Comparison of ENCODE assay signal across 8 cellular contexts in the genomic region with DNA sequence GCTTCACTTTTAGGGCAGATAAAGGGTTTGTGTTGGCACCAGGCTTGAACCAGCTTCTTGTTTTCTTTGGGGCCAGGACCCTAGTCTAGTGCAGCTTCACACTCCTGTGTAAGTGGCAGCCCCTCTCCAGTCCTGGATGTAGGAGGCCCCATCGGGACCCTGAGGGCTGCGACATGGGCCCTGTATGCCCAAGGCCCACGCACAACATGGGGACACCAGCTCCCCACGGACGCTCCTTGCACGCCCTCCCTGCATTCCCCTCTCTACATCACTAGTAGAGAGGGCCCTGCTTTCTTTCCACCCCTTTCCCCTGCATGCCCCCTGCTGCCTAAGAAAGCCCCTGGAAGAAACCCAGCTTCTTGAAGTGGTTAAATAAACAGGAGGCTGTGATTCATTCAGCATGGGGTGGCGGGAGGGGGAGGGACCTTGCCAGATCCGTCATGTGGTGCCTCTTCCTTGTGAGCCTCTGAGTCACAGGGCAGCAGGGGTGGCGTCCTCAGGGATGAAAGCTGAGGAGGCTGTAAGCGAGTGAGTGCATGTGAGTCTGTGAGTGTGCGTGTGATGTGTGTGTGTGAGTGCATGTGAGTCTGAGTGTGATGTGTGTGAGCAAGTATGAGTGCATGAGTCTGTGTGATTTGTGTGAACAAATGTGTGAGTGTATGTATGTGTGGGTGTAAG. TPM values are rescaled to one million over a fixed set of nuclear protein-coding genes. Genes with fewer than 3 reads are reported as not detected.
DNase-seq lines count a peak whose midpoint lies in the region; ATAC-seq and TF ChIP-seq lines count a peak whose summit lies in the region.

No MANE protein-coding gene starts in this region.

- peak overlapping the region; percentile 83 for H3K27ac ChIP-seq in IMR-90 (ENCODE audit: insufficient read depth, low read length)

- peak overlapping the region; percentile 98 for H4K91ac ChIP-seq in IMR-90 (ENCODE audit: insufficient read depth, low read depth, low read length)

- H3K18ac ChIP-seq in IMR-90 (ENCODE audit: low read depth, low read length): peak overlapping the region; percentile 81

- peak overlapping the region; percentile 76 for H4K5ac ChIP-seq in IMR-90 (ENCODE audit: low read depth, low read length)

- ATAC-seq in IMR-90 (ENCODE audit: low read depth): peak; percentile 97
- ATAC-seq in GM18909 (IDR thresholded peaks at IDR 0.05; ENCODE audit: poor library complexity, unreplicated experiment): no peak

- dilution Hi-C loops in IMR-90 (cut with HindIII; ENCODE audit: low sequenced_read_pairs, unreplicated experiment): no loop called here

- no peaks in the 10 kb centered on the region for H3K36me3 ChIP-seq in IMR-90 (ENCODE audit: control insufficient read depth, insufficient read depth, low read length)

- peak overlapping the region; percentile 91 for H2BK20ac ChIP-seq in IMR-90 (ENCODE audit: low read depth, low read length)

- peak overlapping the region; percentile 37; the same call in 1 of the 2 replicates for H3K56ac ChIP-seq in IMR-90 (ENCODE audit: extremely low read depth, insufficient read depth, low read length)

- peak overlapping the region; percentile 18 for H3K9ac ChIP-seq in IMR-90 (ENCODE audit: low read depth, low read length)

- H3K9me3 ChIP-seq in IMR-90 (ENCODE audit: control insufficient read depth, insufficient read depth, low read length): no peaks in the 10 kb centered on the region; the same call in 1 of the 2 replicates

- BruUV-seq in IMR-90 (replicated peaks; lab: Mats Ljungman, UMichigan): no TSS peak

- peak overlapping the region; percentile 68 for H2AFZ ChIP-seq in IMR-90 (replicated peaks; ENCODE audit: low read length, poor library complexity)

- peak overlapping the region; percentile 84 for H2AK9ac ChIP-seq in IMR-90 (replicated peaks; ENCODE audit: low read depth, low read length, poor library complexity)

- CTCF ChIA-PET in IMR-90 (lab: Yijun Ruan, JAX): interaction anchor here (0.8 kb wide), 1 partner anchor 645 kb away, joined by 3 read pairs; no protein-coding TSS in a partner anchor

- H2BK5ac ChIP-seq in IMR-90 (ENCODE audit: low read depth, low read length, poor library complexity, severe bottlenecking): peak overlapping the region; percentile 92

- H2BK15ac ChIP-seq in IMR-90 (ENCODE audit: low read depth, low read length): peak overlapping the region; percentile 95; the same call in 2 of the 3 replicates

- peak overlapping the region; percentile 95 for H3K14ac ChIP-seq in IMR-90 (replicated peaks; ENCODE audit: low read depth, low read length)

- TF ChIP-seq CTCF in IMR-90 (conservative IDR thresholded peaks at IDR 0.05; ENCODE audit: low read depth, low read length): peak; percentile 25; the same call in 1 of the 2 replicates

- no peaks in the 10 kb centered on the region for H4K20me1 ChIP-seq in IMR-90 (ENCODE audit: insufficient read depth, low read length)

- peak overlapping the region; percentile 9; the same call in 1 of the 2 replicates for H3K4me2 ChIP-seq in IMR-90 (ENCODE audit: low read depth, low read length)

- POLR2A ChIA-PET in IMR-90 (lab: Charles Lee; ENCODE audit: unreplicated experiment): interaction anchor here (1.2 kb wide), 2 partner anchors 43 to 152 kb away, joined by 4 to 6 read pairs; a partner anchor contains a TSS

- H3K4me1 ChIP-seq in IMR-90 (ENCODE audit: control insufficient read depth, insufficient read depth, low read length): peaks cover 23% of the 10 kb centered on the region

- intact Hi-C loops in IMR-90 (cut with micrococcal nuclease): loop anchor here (10.0 kb wide), 1 partner anchor 347 kb away; no protein-coding TSS in a partner anchor

- WGBS in IMR-90 (ENCODE audit: extremely low coverage in 2 of 2, insufficient read length in 1 of 2), 2 experiments: 9% methylated on average over 6 of the region's 11 CpGs; no CpG with 5 or more reads in 1 of the 2 experiments

- H2AK5ac ChIP-seq in IMR-90 (ENCODE audit: low read depth, low read length): peak overlapping the region; percentile 94

- H3K4ac ChIP-seq in IMR-90 (ENCODE audit: low read depth, low read length): peak overlapping the region; percentile 95

- H4K8ac ChIP-seq in IMR-90 (ENCODE audit: low read depth in 2 of 2, low read length in 2 of 2): peak overlapping the region; percentile 58 to 88

- no peak for TF ChIP-seq POLR2A in IMR-90 (IDR thresholded peaks at IDR 0.05; ENCODE audit: low read depth, low read length)

- no peak overlapping the region for H3K4me3 ChIP-seq in IMR-90 (ENCODE audit: insufficient read depth, low read depth, low read length)

- peak overlapping the region; percentile 98 for H2BK120ac ChIP-seq in IMR-90 (ENCODE audit: low read depth, low read length)

- H3K9me1 ChIP-seq in IMR-90 (ENCODE audit: insufficient read depth, low read length): peaks cover 29% of the 10 kb centered on the region

- in situ Hi-C loops in ACHN (cut with HindIII; ENCODE audit: low pct_ligation_motif_present, low pct_unique_long_range_greater_than_20kb, low sequenced_read_pairs) (no loop called here), IMR-90 (cut with MboI; ENCODE audit: low sequenced_read_pairs) (no loop called here)

- peaks cover 0 to 28% of the 10 kb centered on the region in 2 experiments; a peak in 3 of 4 replicates for H3K79me1 ChIP-seq in IMR-90 (ENCODE audit: low read depth in 1 of 2, low read length in 2 of 2)

- peak; percentile 28 for TF ChIP-seq RAD21 in IMR-90 (IDR thresholded peaks at IDR 0.05; ENCODE audit: low read length)

- H3K27me3 ChIP-seq in IMR-90 (ENCODE audit: control insufficient read depth, insufficient read depth, low read length): no peaks in the 10 kb centered on the region

- DNase-seq in ACHN: peak; percentile 97
- DNase-seq in IMR-90: peak; percentile 100
- DNase-seq in amniotic epithelial cell (ENCODE audit: low read depth): peak; percentile 98
- DNase-seq in iPS-NIHi11 (ENCODE audit: low spot score): peak; percentile 47
- DNase-seq in stimulated activated CD4-positive, alpha-beta T cell treated with anti-CD3 and anti-CD28 coated beads, Interleukin-2, amount 100 ng/mL, for 48 hours: peak; percentile 25 to 32
- DNase-seq in NCI-H345 (lab: John Stamatoyannopoulos, UW): no peak
- DNase-seq in D341Med (ENCODE audit: low spot score): no peak

- H3K23ac ChIP-seq in IMR-90 (ENCODE audit: low read depth, low read length): peak overlapping the region; percentile 95

TF ChIP-seq in IMR-90, 13 proteins besides CTCF, POLR2A, EP300 and RAD21:
- TF ChIP-seq, protein P1, sequence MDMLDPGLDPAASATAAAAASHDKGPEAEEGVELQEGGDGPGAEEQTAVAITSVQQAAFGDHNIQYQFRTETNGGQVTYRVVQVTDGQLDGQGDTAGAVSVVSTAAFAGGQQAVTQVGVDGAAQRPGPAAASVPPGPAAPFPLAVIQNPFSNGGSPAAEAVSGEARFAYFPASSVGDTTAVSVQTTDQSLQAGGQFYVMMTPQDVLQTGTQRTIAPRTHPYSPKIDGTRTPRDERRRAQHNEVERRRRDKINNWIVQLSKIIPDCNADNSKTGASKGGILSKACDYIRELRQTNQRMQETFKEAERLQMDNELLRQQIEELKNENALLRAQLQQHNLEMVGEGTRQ (IDR thresholded peaks at IDR 0.05; ENCODE audit: low read depth, low read length): peak; percentile 94
- TF ChIP-seq RCOR1 (IDR thresholded peaks at IDR 0.05; ENCODE audit: insufficient replicate concordance, low read length) (no peak), BHLHE40 (IDR thresholded peaks at IDR 0.05; ENCODE audit: low read depth, low read length) (peak; percentile 89), FOS (IDR thresholded peaks at IDR 0.05; ENCODE audit: low read depth, low read length) (peak; percentile 98), CHD1 (IDR thresholded peaks at IDR 0.05; ENCODE audit: low read depth, low read length) (0 out of 2 replicates have a peak, but pooled peaks have one; percentile 58), CEBPB (IDR thresholded peaks at IDR 0.05; ENCODE audit: low read depth, low read length) (no peak), MAZ (IDR thresholded peaks at IDR 0.05; ENCODE audit: borderline replicate concordance, low read depth, low read length) (peak; percentile 82; the same call in 1 of the 2 replicates), MAFK (IDR thresholded peaks at IDR 0.05; ENCODE audit: low read depth, low read length) (no peak), RFX5 (IDR thresholded peaks at IDR 0.05; ENCODE audit: low read depth, low read length) (no peak), NFE2L2 (IDR thresholded peaks at IDR 0.05; ENCODE audit: low read depth, low read length) (0 out of 2 replicates have a peak, but pooled peaks have one; percentile 4), SMC3 (IDR thresholded peaks at IDR 0.05; ENCODE audit: low read depth, low read length) (no peak), MXI1 (IDR thresholded peaks at IDR 0.05; ENCODE audit: borderline replicate concordance, low read depth, low read length) (peak; percentile 20; the same call in 1 of the 2 replicates)
- TF ChIP-seq, protein P2, sequence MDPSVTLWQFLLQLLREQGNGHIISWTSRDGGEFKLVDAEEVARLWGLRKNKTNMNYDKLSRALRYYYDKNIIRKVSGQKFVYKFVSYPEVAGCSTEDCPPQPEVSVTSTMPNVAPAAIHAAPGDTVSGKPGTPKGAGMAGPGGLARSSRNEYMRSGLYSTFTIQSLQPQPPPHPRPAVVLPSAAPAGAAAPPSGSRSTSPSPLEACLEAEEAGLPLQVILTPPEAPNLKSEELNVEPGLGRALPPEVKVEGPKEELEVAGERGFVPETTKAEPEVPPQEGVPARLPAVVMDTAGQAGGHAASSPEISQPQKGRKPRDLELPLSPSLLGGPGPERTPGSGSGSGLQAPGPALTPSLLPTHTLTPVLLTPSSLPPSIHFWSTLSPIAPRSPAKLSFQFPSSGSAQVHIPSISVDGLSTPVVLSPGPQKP (IDR thresholded peaks at IDR 0.05; ENCODE audit: borderline replicate concordance, low read depth, low read length): no peak

RNA-seq across cellular contexts. Expression of a gene that starts 42.5 kb away (rescaled TPM):
- 47.0 and 61.4 TPM in 2 replicates for total RNA-seq in IMR-90 (2012; rRNA removed)
- 58.5 and 64.9 TPM in 2 replicates for polyA plus RNA-seq in IMR-90 (2012; rRNA removed)
- 24.6 and 26.5 TPM in 2 replicates for polyA plus RNA-seq in IMR-90 (2012; cell fraction: cytosol; rRNA removed)
- 5.9 and 48.0 TPM in 2 replicates for polyA plus RNA-seq in IMR-90 (2012; cell fraction: nucleus; rRNA removed; ENCODE audit: low replicate concordance)

Comparison
In these comparisons a context has a peak if more than half of its experiments do, and no peak if none do; other contexts are left out.
1. DNase-seq: peak in ACHN (single experiment), IMR-90 (single experiment), amniotic epithelial cell (single experiment), iPS-NIHi11 (single experiment) and stimulated activated CD4-positive, alpha-beta T cell treated with anti-CD3 and anti-CD28 coated beads, Interleukin-2, amount 100 ng/mL, for 48 hours (2 of 2); none in NCI-H345 (single experiment) and D341Med (single experiment).